18 cellular contexts compared by ENCODE assay signal in the genomic region with DNA sequence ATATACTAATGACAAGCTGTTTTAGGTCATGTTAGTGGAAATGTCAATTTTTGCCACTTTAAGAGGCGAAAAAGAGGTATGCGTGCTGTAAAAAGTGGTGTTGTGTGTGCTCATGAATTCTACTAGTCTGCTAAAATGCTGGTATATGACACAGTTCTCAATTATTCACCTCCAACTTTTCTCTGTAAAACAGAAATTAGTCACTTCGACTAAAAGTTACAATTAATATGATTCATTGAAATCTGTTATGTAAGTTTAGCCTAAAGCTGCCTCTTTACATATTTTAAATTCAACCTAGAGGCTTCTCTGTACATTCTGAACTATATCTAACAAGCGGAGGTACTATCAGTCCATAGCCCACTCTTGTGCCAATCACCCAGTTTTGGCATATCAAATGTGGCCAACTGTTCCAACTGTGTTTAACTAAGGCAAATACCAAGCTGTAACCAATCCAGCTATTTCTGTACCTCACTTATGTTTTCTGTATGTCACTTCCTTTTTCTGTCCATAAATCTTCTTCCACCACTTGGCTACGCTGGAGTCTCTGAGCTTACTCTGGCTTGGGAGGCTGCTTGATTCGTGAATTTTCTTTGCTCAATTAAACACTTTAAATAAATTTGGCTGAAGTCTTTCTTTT. TPM values are rescaled to one million over a fixed set of nuclear protein-coding genes. Genes with fewer than 3 reads are reported as not detected.
A peak's percentile ranks its signal among the peaks of the same experiment; 100 is the strongest.
DNase-seq lines count a peak whose midpoint lies in the region; TF ChIP-seq lines count a peak whose summit lies in the region.
"Had no signal": no experiment of that assay in that cellular context is flagged by ENCODE, and none has a peak within 500 bp of the region (broad histone marks: within the 10 kb centered on the region; RNA-seq: fewer than 3 reads in every experiment).

No MANE protein-coding gene starts in this region.

- no peaks in the 10 kb centered on the region for H3K36me3 ChIP-seq in cardiac muscle cell
- no peaks in the 10 kb centered on the region for H3K36me3 ChIP-seq in OCI-LY7 (ENCODE audit: insufficient read depth, low read length)
- H3K36me3 ChIP-seq: spleen, thoracic aorta had no signal

- intact Hi-C loops in cardiac septum (cut with DNase I) = no loop called here
- intact Hi-C loops in OCI-LY7 (cut with micrococcal nuclease; ENCODE audit: unreplicated experiment) = no loop called here

- peaks cover 17% of the 10 kb centered on the region for H3K4me1 ChIP-seq in cardiac muscle cell (ENCODE audit: low read depth)
- H3K4me1 ChIP-seq in OCI-LY7 (ENCODE audit: insufficient read depth, low read length, poor library complexity, severe bottlenecking) = no peaks in the 10 kb centered on the region
- H3K4me1 ChIP-seq: BLaER1, spleen had no signal

- H3K9me3 ChIP-seq in cardiac muscle cell (ENCODE audit: low read depth) (no peaks in the 10 kb centered on the region), OCI-LY7 (ENCODE audit: low read length) (no peaks in the 10 kb centered on the region)
- H3K9me3 ChIP-seq: spleen, thoracic aorta had no signal

- CTCF ChIA-PET in OCI-LY7 (lab: Charles Lee; ENCODE audit: unreplicated experiment) = no interaction called here

- H3K27me3 ChIP-seq in cardiac muscle cell = no peaks in the 10 kb centered on the region
- H3K27me3 ChIP-seq: BLaER1, spleen had no signal

- H3K79me2 ChIP-seq in OCI-LY7 (ENCODE audit: insufficient read depth, low read depth, low read length) = no peaks in the 10 kb centered on the region

- peak overlapping the region; percentile 22 for H3K27ac ChIP-seq in cardiac muscle cell
- no peak overlapping the region for H3K27ac ChIP-seq in OCI-LY7 (ENCODE audit: low read depth, low read length, poor library complexity, severe bottlenecking)
- H3K27ac ChIP-seq: BLaER1, spleen, thoracic aorta had no signal

- POLR2A ChIA-PET in OCI-LY7 (lab: Charles Lee) = interaction anchor here (0.6 kb wide), 1 partner anchor 82 kb away, joined by 3 read pairs; no protein-coding TSS in a partner anchor

- H4K20me1 ChIP-seq in OCI-LY7 (ENCODE audit: insufficient read depth, low read length) = no peaks in the 10 kb centered on the region

- BruUV-seq in OCI-LY7 (replicated peaks; lab: Mats Ljungman, UMichigan) = no TSS peak

- H3K4me3 ChIP-seq in cardiac muscle cell = no peak overlapping the region
- no peak overlapping the region for H3K4me3 ChIP-seq in epithelial cell of esophagus (ENCODE audit: low read length)
- no peak overlapping the region for H3K4me3 ChIP-seq in OCI-LY7 (ENCODE audit: low read depth, low read length, poor library complexity, severe bottlenecking)
- H3K4me3 ChIP-seq: BLaER1, spleen, thoracic aorta had no signal

- TF ChIP-seq CTCF in cardiac muscle cell (IDR thresholded peaks at IDR 0.05; ENCODE audit: low read depth, low read length) (no peak), epithelial cell of esophagus (IDR thresholded peaks at IDR 0.05; ENCODE audit: insufficient read depth, low read depth, low read length, missing control alignments) (no peak), OCI-LY7 (conservative IDR thresholded peaks at IDR 0.05; ENCODE audit: low read length) (no peak)

- DNase-seq in cardiac muscle cell (ENCODE audit: low read depth in 1 of 2, low spot score in 1 of 2) = no peak
- no peak for DNase-seq in cardiac septum (ENCODE audit: low spot score)
- peak; percentile 55 for DNase-seq in NOMO-1 treated with dmso at 0.1 percent for 144 hours (lab: John Stamatoyannopoulos, UW; ENCODE audit: unreplicated experiment)
- peak; percentile 48 for DNase-seq in epithelial cell of esophagus (ENCODE audit: low read depth)
- no peak for DNase-seq in GM19238 (ENCODE audit: insufficient read length, low spot score)
- DNase-seq in NK-92 treated with Interleukin-12 subunit alpha and Interleukin-12 subunit beta, amount 100 ng/mL, for 24 hours (lab: John Stamatoyannopoulos, UW) = no peak
- no peak for DNase-seq in OCI-LY7 (ENCODE audit: low spot score)
- DNase-seq in DMS 273 treated with DMSO at 0.1 percent for 48 hours (lab: John Stamatoyannopoulos, UW) = no peak
- DNase-seq: activated CD4-positive, alpha-beta memory T cell treated with anti-CD3 and anti-CD28 coated beads, Interleukin-2, amount 10 ng/mL, durations not matched to agents 7 days and 5 days; activated naive CD4-positive, alpha-beta T cell treated with anti-CD3 and anti-CD28 coated beads, Interleukin-2, amount 10 ng/mL, durations not matched to agents 7 days and 5 days; activated T-cell treated with anti-CD3 and anti-CD28 coated beads, Interleukin-2, amount 50 U/mL, for 1 hour; foreskin melanocyte; left cardiac atrium; NCI-H1105; NCI-H82; spleen had no signal

- H2AFZ ChIP-seq in OCI-LY7 (ENCODE audit: low read length) = no peak overlapping the region

- H3K4me2 ChIP-seq in OCI-LY7 (ENCODE audit: low read length) = no peak overlapping the region
- H3K4me2 ChIP-seq: BLaER1 had no signal

- no peaks in the 10 kb centered on the region for H3K9me2 ChIP-seq in OCI-LY7 (ENCODE audit: insufficient read depth, low read length)

RNA-seq across cellular contexts. Expression of gene BAZ2B, which starts 20.8 kb away (rescaled TPM):
- total RNA-seq in cardiac muscle cell (60.1 and 103 TPM in 2 replicates), cardiac septum (51.8 TPM), OCI-LY7 (2022) (11.8 and 16.2 TPM in 2 replicates)
- 62.1 and 91.3 TPM in 2 replicates for polyA plus RNA-seq in cardiac muscle cell
- 3.7 and 10.8 TPM in 2 replicates for total RNA-seq in OCI-LY7 (2014; rRNA removed; shearing (Covaris generic))

Comparison
In these comparisons a context has a peak if more than half of its experiments do, and no peak if none do; other contexts are left out.
1. DNase-seq: peak in NOMO-1 treated with dmso at 0.1 percent for 144 hours (single experiment) and epithelial cell of esophagus (single experiment); none in cardiac muscle cell (0 of 2), cardiac septum (single experiment), GM19238 (single experiment), NK-92 treated with Interleukin-12 subunit alpha and Interleukin-12 subunit beta, amount 100 ng/mL, for 24 hours (single experiment), OCI-LY7 (single experiment) and DMS 273 treated with DMSO at 0.1 percent for 48 hours (single experiment).